ENCODE assay signal across 8 cellular contexts in genomic region chr7:25894902-25895791, GRCh38.
DNase-seq lines count a peak whose midpoint lies in the region; ATAC-seq and TF ChIP-seq lines count a peak whose summit lies in the region.

No MANE protein-coding gene starts in this region.

- no peak overlapping the region for H3K27ac ChIP-seq in lower lobe of right lung

- H3K4me3 Mint-ChIP-seq in activated CD4-positive, alpha-beta T cell treated with anti-CD3 and anti-CD28 coated beads, Interleukin-2, amount 10 ng/mL, durations not matched to agents 7 days and 5 days = peak overlapping the region; percentile 22

- TF ChIP-seq CTCF in GM12872 (IDR thresholded peaks at IDR 0.05; ENCODE audit: insufficient read depth, low read depth, low read length) (peak; percentile 74), HFF-Myc (IDR thresholded peaks at IDR 0.05; ENCODE audit: low read depth, low read length, missing control alignments) (peak; percentile 72), lower lobe of right lung (IDR thresholded peaks at IDR 0.05) (peak; percentile 75)

- peaks cover 2% of the 10 kb centered on the region for H3K27me3 ChIP-seq in lower lobe of right lung (ENCODE audit: low read depth)

- peaks cover 5% of the 10 kb centered on the region for H3K9me3 Mint-ChIP-seq in activated CD4-positive, alpha-beta T cell treated with anti-CD3 and anti-CD28 coated beads, Interleukin-2, amount 10 ng/mL, durations not matched to agents 7 days and 5 days

- H3K4me1 ChIP-seq in lower lobe of right lung = peaks cover 11% of the 10 kb centered on the region

- H3K9me3 ChIP-seq in lower lobe of right lung = no peaks in the 10 kb centered on the region

- POLR2A ChIA-PET in activated CD4-positive, alpha-beta T cell treated with anti-CD3 and anti-CD28 coated beads, Interleukin-2, amount 10 ng/mL, durations not matched to agents 7 days and 5 days (lab: Charles Lee) = no interaction called here

- H3K36me3 Mint-ChIP-seq in activated CD4-positive, alpha-beta T cell treated with anti-CD3 and anti-CD28 coated beads, Interleukin-2, amount 10 ng/mL, durations not matched to agents 7 days and 5 days (ENCODE audit: low read depth) = peaks cover 9% of the 10 kb centered on the region

- peak overlapping the region; percentile 22 for H3K27ac Mint-ChIP-seq in activated CD4-positive, alpha-beta T cell treated with anti-CD3 and anti-CD28 coated beads, Interleukin-2, amount 10 ng/mL, durations not matched to agents 7 days and 5 days

- no peak overlapping the region for H3K4me3 ChIP-seq in HFF-Myc (replicated peaks; ENCODE audit: low read depth, low read length)
- H3K4me3 ChIP-seq in lower lobe of right lung = peak overlapping the region; percentile 23

- DNase-seq in HFF-Myc (ENCODE audit: extremely low read depth, low read depth) (peak; percentile 1), NCI-H1105 (lab: John Stamatoyannopoulos, UW) (peak; percentile 50), dermis microvascular lymphatic vessel endothelial cell (ENCODE audit: low read depth in 2 of 2) (peak; percentile 10 to 19), lower lobe of right lung (peak; percentile 81), NCI-H146 treated with DMSO at 0.1 percent for 48 hours (lab: John Stamatoyannopoulos, UW; ENCODE audit: unreplicated experiment) (no peak)
- DNase-seq in activated CD4-positive, alpha-beta T cell treated with anti-CD3 and anti-CD28 coated beads, Interleukin-2, amount 10 ng/mL, durations not matched to agents 7 days and 5 days = peak; percentile 59
- peak; percentile 38 for DNase-seq in stimulated activated CD8-positive, alpha-beta memory T cell treated with anti-CD3 and anti-CD28 coated beads, Interleukin-12 subunit alpha, Interleukin-12 subunit beta, amount 100 ng/mL, for 4 hours (ENCODE audit: low read depth)

- CTCF ChIA-PET in activated CD4-positive, alpha-beta T cell treated with anti-CD3 and anti-CD28 coated beads, Interleukin-2, amount 10 ng/mL, durations not matched to agents 7 days and 5 days (lab: Charles Lee) = interaction anchor here (0.6 to 7.3 kb wide), 14 partner anchors 9 to 1266 kb away, joined by 3 to 36 read pairs (median 4); no protein-coding TSS in a partner anchor

- H3K27me3 Mint-ChIP-seq in activated CD4-positive, alpha-beta T cell treated with anti-CD3 and anti-CD28 coated beads, Interleukin-2, amount 10 ng/mL, durations not matched to agents 7 days and 5 days = peaks cover 17% of the 10 kb centered on the region

- peak; percentile 85 for ATAC-seq in lower lobe of right lung

- intact Hi-C loops in lower lobe of right lung (cut with DNase I) = loop anchor here (5.0 kb wide), 1 partner anchor 472 kb away; no protein-coding TSS in a partner anchor

- peaks cover 31% of the 10 kb centered on the region for H3K4me1 Mint-ChIP-seq in activated CD4-positive, alpha-beta T cell treated with anti-CD3 and anti-CD28 coated beads, Interleukin-2, amount 10 ng/mL, durations not matched to agents 7 days and 5 days

- H3K36me3 ChIP-seq in lower lobe of right lung = no peaks in the 10 kb centered on the region
